1 cellular context compared by ENCODE assay signal in the genomic region with DNA sequence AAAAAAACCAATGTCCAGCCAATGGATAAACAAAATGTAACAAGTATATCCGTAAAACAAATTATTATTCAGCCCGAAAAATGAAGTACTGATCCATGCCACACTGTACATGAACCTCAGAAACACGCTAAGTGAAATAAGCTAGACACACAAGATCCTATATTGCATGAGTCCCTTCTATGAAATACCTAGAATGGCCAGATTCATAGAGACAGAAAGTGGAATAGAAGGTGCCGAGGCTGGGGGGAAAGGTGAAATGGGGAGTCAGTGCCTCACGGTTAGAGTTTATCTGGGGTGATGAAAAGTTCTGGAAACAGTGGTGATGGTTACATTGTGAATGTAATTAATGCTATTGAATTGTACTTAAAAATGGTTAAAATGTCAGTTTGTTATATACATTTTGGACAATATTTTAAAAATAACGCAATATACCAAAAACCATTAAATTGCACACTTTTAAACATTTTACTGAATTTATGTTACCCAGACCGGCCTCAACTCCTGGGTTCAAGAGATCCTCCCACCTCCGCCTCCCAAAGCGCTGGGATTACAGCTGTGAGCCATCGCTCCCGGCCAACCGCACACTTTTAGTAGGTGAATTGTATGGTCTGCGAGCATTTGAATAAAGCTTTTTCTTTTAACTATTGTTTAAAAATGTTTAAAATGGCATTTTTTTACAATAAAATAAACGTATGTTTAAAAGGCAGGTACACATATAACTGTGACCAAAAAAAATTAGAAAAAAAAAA.
TF ChIP-seq lines count a peak whose summit lies in the region.

No MANE protein-coding gene starts in this region.

TF ChIP-seq in GM12878, 131 proteins besides CTCF, POLR2A, EP300 and RAD21 (continued from another document):
- TF ChIP-seq, protein P1, sequence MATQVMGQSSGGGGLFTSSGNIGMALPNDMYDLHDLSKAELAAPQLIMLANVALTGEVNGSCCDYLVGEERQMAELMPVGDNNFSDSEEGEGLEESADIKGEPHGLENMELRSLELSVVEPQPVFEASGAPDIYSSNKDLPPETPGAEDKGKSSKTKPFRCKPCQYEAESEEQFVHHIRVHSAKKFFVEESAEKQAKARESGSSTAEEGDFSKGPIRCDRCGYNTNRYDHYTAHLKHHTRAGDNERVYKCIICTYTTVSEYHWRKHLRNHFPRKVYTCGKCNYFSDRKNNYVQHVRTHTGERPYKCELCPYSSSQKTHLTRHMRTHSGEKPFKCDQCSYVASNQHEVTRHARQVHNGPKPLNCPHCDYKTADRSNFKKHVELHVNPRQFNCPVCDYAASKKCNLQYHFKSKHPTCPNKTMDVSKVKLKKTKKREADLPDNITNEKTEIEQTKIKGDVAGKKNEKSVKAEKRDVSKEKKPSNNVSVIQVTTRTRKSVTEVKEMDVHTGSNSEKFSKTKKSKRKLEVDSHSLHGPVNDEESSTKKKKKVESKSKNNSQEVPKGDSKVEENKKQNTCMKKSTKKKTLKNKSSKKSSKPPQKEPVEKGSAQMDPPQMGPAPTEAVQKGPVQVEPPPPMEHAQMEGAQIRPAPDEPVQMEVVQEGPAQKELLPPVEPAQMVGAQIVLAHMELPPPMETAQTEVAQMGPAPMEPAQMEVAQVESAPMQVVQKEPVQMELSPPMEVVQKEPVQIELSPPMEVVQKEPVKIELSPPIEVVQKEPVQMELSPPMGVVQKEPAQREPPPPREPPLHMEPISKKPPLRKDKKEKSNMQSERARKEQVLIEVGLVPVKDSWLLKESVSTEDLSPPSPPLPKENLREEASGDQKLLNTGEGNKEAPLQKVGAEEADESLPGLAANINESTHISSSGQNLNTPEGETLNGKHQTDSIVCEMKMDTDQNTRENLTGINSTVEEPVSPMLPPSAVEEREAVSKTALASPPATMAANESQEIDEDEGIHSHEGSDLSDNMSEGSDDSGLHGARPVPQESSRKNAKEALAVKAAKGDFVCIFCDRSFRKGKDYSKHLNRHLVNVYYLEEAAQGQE (IDR thresholded peaks at IDR 0.05; ENCODE audit: low read depth, low read length): no peak
- TF ChIP-seq PAX8 (IDR thresholded peaks at IDR 0.05) (no peak), RUNX3 (IDR thresholded peaks at IDR 0.05; ENCODE audit: low read length) (peak; percentile 34; the same call in 1 of the 2 replicates), CEBPB (IDR thresholded peaks at IDR 0.05; ENCODE audit: borderline replicate concordance in 1 of 2, low read depth in 2 of 2, low read length in 2 of 2) (no peak), ZNF274 (IDR thresholded peaks at IDR 0.05; ENCODE audit: insufficient read depth, insufficient read length) (no peak), GABPA (IDR thresholded peaks at IDR 0.05; ENCODE audit: low read depth) (no peak), JUNB (IDR thresholded peaks at IDR 0.05) (no peak), TCF7 (IDR thresholded peaks at IDR 0.05; ENCODE audit: borderline replicate concordance) (no peak), ZBED1 (IDR thresholded peaks at IDR 0.05; ENCODE audit: borderline replicate concordance) (peak; percentile 14; the same call in 1 of the 2 replicates), CHD1 (IDR thresholded peaks at IDR 0.05; ENCODE audit: low read depth, low read length) (no peak), KDM1A (IDR thresholded peaks at IDR 0.05; ENCODE audit: borderline replicate concordance) (no peak), NFXL1 (IDR thresholded peaks at IDR 0.05; ENCODE audit: borderline replicate concordance) (no peak), SREBF2 (IDR thresholded peaks at IDR 0.05; ENCODE audit: low read length) (no peak), EED (IDR thresholded peaks at IDR 0.05; ENCODE audit: low read depth) (no peak), KAT2A (conservative IDR thresholded peaks at IDR 0.05; ENCODE audit: control insufficient read depth, low read depth, low read length) (no peak), MLLT1 (IDR thresholded peaks at IDR 0.05) (0 out of 2 replicates have a peak, but pooled peaks have one; percentile 9), SUPT20H (IDR thresholded peaks at IDR 0.05; ENCODE audit: borderline replicate concordance, control insufficient read depth, low read depth, low read length) (no peak)
